24 cellular contexts compared by ENCODE assay signal in the genomic region with DNA sequence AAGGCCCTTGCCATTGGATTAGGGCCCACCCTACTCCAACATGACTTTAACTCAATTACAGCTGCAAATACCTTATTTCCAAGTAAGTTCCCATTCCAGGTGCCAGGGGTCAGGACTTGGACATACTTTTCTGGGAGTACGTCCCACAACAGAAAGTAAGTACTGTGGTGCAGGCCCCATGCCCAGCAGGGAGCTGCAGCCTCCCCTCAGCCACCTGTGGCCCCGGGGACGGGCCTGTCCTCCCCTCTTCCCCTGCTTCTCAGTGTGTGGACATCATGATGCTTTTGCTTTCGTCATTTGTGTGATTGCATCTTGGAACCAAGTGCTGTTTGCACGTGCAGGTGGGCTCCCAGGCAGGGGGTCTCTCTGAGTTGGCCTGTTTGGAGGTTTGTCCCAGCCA. TPM values are rescaled to one million over a fixed set of nuclear protein-coding genes. Genes with fewer than 3 reads are reported as not detected.
DNase-seq lines count a peak whose midpoint lies in the region; ATAC-seq and TF ChIP-seq lines count a peak whose summit lies in the region.
"Had no signal": no experiment of that assay in that cellular context is flagged by ENCODE, and none has a peak within 500 bp of the region (broad histone marks: within the 10 kb centered on the region; RNA-seq: fewer than 3 reads in every experiment).

No MANE protein-coding gene starts in this region.

- in situ Hi-C loops in gastrocnemius medialis (cut with MboI; ENCODE audit: low sequenced_read_pairs in 4 of 4), result no loop called here

- H4K8ac ChIP-seq in neuronal stem cell (ENCODE audit: low read depth, low read length), result no peak overlapping the region

- no peak overlapping the region for H2BK15ac ChIP-seq in neuronal stem cell (ENCODE audit: low read length)

- H3K27ac Mint-ChIP-seq in CD8-positive, alpha-beta T cell, result peak overlapping the region; percentile 55
- peak overlapping the region; percentile 58 for H3K27ac Mint-ChIP-seq in central memory CD8-positive, alpha-beta T cell (ENCODE audit: low read depth)

- peaks cover 26% of the 10 kb centered on the region for H3K79me1 ChIP-seq in neuronal stem cell (ENCODE audit: low read depth, low read length)

- no peak for TF ChIP-seq POLR2A in tibial nerve (IDR thresholded peaks at IDR 0.05)
- no peak for TF ChIP-seq POLR2A in gastrocnemius medialis (IDR thresholded peaks at IDR 0.05)
- TF ChIP-seq POLR2A in stomach (IDR thresholded peaks at IDR 0.05), result no peak

- H3K9me3 Mint-ChIP-seq in CD8-positive, alpha-beta T cell, result no peaks in the 10 kb centered on the region
- no peaks in the 10 kb centered on the region for H3K9me3 Mint-ChIP-seq in central memory CD8-positive, alpha-beta T cell
- H3K9me3 Mint-ChIP-seq: CD4-positive, CD25-positive, alpha-beta regulatory T cell; CD8-positive, alpha-beta memory T cell had no signal

- no peak overlapping the region for H2AFZ ChIP-seq in neuronal stem cell (ENCODE audit: low read length)
- H2AFZ ChIP-seq: GM23248 had no signal

- H3K9me3 ChIP-seq in BLaER1 (no peaks in the 10 kb centered on the region), neuronal stem cell (replicated peaks in 1 of 2; ENCODE audit: control insufficient read depth in 2 of 2, insufficient read depth in 1 of 2, low read depth in 1 of 2, low read length in 2 of 2) (peaks cover 0 to 5% of the 10 kb centered on the region in 2 donors), tibial nerve (no peaks in the 10 kb centered on the region), gastrocnemius medialis (no peaks in the 10 kb centered on the region), stomach (no peaks in the 10 kb centered on the region)
- no peaks in the 10 kb centered on the region for H3K9me3 ChIP-seq in CD8-positive, alpha-beta T cell (ENCODE audit: low read length)
- H3K9me3 ChIP-seq: A549, BE2C had no signal

- H3K4me1 ChIP-seq in BLaER1 (peaks cover 80% of the 10 kb centered on the region), neuronal stem cell (ENCODE audit: control insufficient read depth in 2 of 2, insufficient read depth in 1 of 2, low read depth in 1 of 2, low read length in 2 of 2) (peaks cover 0 to 5% of the 10 kb centered on the region in 2 donors), tibial nerve (peaks cover 0 to 38% (median 4%) of the 10 kb centered on the region in 4 donors), gastrocnemius medialis (peaks cover 6 to 9% of the 10 kb centered on the region in 2 donors), stomach (peaks cover 0 to 35% (median 15%) of the 10 kb centered on the region in 4 donors)
- peaks cover 25% of the 10 kb centered on the region for H3K4me1 ChIP-seq in CD8-positive, alpha-beta T cell (ENCODE audit: insufficient read depth, low read length)
- H3K4me1 ChIP-seq: A549 had no signal

- H3K23ac ChIP-seq in neuronal stem cell (ENCODE audit: low read depth, low read length, poor library complexity), result no peak overlapping the region

- no peaks in the 10 kb centered on the region for H3K27me3 Mint-ChIP-seq in CD8-positive, alpha-beta T cell (ENCODE audit: low read depth)
- H3K27me3 Mint-ChIP-seq in central memory CD8-positive, alpha-beta T cell, result no peaks in the 10 kb centered on the region
- H3K27me3 Mint-ChIP-seq: CD4-positive, CD25-positive, alpha-beta regulatory T cell; CD8-positive, alpha-beta memory T cell had no signal

- H2AK5ac ChIP-seq in neuronal stem cell (ENCODE audit: low read depth, low read length), result no peak overlapping the region

- no peak overlapping the region for H2BK12ac ChIP-seq in neuronal stem cell (ENCODE audit: low read length)

- no peak overlapping the region for H3K27ac ChIP-seq in BLaER1
- no peak overlapping the region for H3K27ac ChIP-seq in CD8-positive, alpha-beta T cell (ENCODE audit: low read depth, low read length)
- no peak overlapping the region for H3K27ac ChIP-seq in neuronal stem cell (replicated peaks; ENCODE audit: low read length)
- no peak overlapping the region for H3K27ac ChIP-seq in tibial nerve
- H3K27ac ChIP-seq in gastrocnemius medialis, result no peak overlapping the region
- H3K27ac ChIP-seq in stomach, result no peak overlapping the region
- H3K27ac ChIP-seq: A549, C4-2B, GM23248 had no signal

- H3K36me3 Mint-ChIP-seq in CD8-positive, alpha-beta T cell, result peaks cover 20% of the 10 kb centered on the region
- no peaks in the 10 kb centered on the region for H3K36me3 Mint-ChIP-seq in central memory CD8-positive, alpha-beta T cell (ENCODE audit: insufficient read depth)

- no CpG with 5 or more reads among the region's 5 CpGs for WGBS in neuronal stem cell (ENCODE audit: extremely low coverage in 2 of 2, insufficient read length in 2 of 2, insufficient replicate concordance in 1 of 2), 2 donors
- WGBS in tibial nerve, 2 donors, result 82 to 94% methylated on average over 5 of the region's 5 CpGs
- WGBS in stomach, 5 donors, result 75 to 88% (median 83%) methylated on average over 5 of the region's 5 CpGs

- H3K4me3 ChIP-seq in BLaER1 (no peak overlapping the region), neuronal stem cell (ENCODE audit: low read length in 2 of 2) (no peak overlapping the region), tibial nerve (no peak overlapping the region), gastrocnemius medialis (no peak overlapping the region), stomach (no peak overlapping the region)
- no peak overlapping the region for H3K4me3 ChIP-seq in CD8-positive, alpha-beta T cell (ENCODE audit: low read depth, low read length)
- H3K4me3 ChIP-seq: A549, GM12878, GM23248 had no signal

- no peak for DNase-seq in CD8-positive, alpha-beta T cell
- DNase-seq in central memory CD8-positive, alpha-beta T cell (ENCODE audit: low spot score in 2 of 2), result no peak
- DNase-seq in neuronal stem cell (ENCODE audit: low spot score), result no peak
- no peak for DNase-seq in tibial nerve (ENCODE audit: low spot score in 2 of 2)
- DNase-seq in gastrocnemius medialis, result no peak
- no peak for DNase-seq in stomach
- DNase-seq in NCI-H1092 (lab: John Stamatoyannopoulos, UW), result no peak
- DNase-seq: 8988T; ACHN; AML-193; BE2C; CD4-positive, CD25-positive, alpha-beta regulatory T cell; CD8-positive, alpha-beta memory T cell; DMS 273 treated with DMSO at 0.1 percent for 48 hours; DMS79; EL; GDM1; GM23248; H7; HCEC 1CT had no signal

- no peak for TF ChIP-seq EP300 in tibial nerve (IDR thresholded peaks at IDR 0.05)
- no peak for TF ChIP-seq EP300 in stomach (IDR thresholded peaks at IDR 0.05)

- peak overlapping the region; percentile 39 for H2BK5ac ChIP-seq in neuronal stem cell (ENCODE audit: low read length)

- H3K4me3 Mint-ChIP-seq in CD8-positive, alpha-beta T cell, result no peak overlapping the region
- H3K4me3 Mint-ChIP-seq in central memory CD8-positive, alpha-beta T cell, result no peak overlapping the region
- H3K4me3 Mint-ChIP-seq: CD4-positive, CD25-positive, alpha-beta regulatory T cell; CD8-positive, alpha-beta memory T cell had no signal

- peak overlapping the region; percentile 23 for H3K4ac ChIP-seq in neuronal stem cell (ENCODE audit: low read length)

- peak overlapping the region; percentile 80 for H3K18ac ChIP-seq in neuronal stem cell (ENCODE audit: low read length)

- peaks cover 98% of the 10 kb centered on the region for H4K20me1 ChIP-seq in BLaER1

- H2BK120ac ChIP-seq in neuronal stem cell (ENCODE audit: low read depth, low read length), result no peak overlapping the region

- no peak for TF ChIP-seq CTCF in CD8-positive, alpha-beta T cell (IDR thresholded peaks at IDR 0.05)
- no peak for TF ChIP-seq CTCF in tibial nerve (IDR thresholded peaks at IDR 0.05)
- TF ChIP-seq CTCF in gastrocnemius medialis (IDR thresholded peaks at IDR 0.05 in 4 of 5, conservative IDR thresholded peaks at IDR 0.05 in 1 of 5), result no peak
- no peak for TF ChIP-seq CTCF in stomach (IDR thresholded peaks at IDR 0.05)

- ATAC-seq in CD8-positive, alpha-beta T cell, result no peak
- ATAC-seq in central memory CD8-positive, alpha-beta T cell (replicated peaks; ENCODE audit: extremely low read depth, poor library complexity, severe bottlenecking), result no peak
- ATAC-seq in gastrocnemius medialis, result no peak
- ATAC-seq: A549, GM12878 had no signal

- H4K91ac ChIP-seq in neuronal stem cell (ENCODE audit: low read depth, low read length, poor library complexity), result no peak overlapping the region

- H3K4me1 Mint-ChIP-seq in CD8-positive, alpha-beta T cell (ENCODE audit: low read depth), result peaks cover 39% of the 10 kb centered on the region
- peaks cover 48% of the 10 kb centered on the region for H3K4me1 Mint-ChIP-seq in central memory CD8-positive, alpha-beta T cell

- intact Hi-C loops in CD8-positive, alpha-beta T cell (cut with DNase I, micrococcal nuclease), result no loop called here
- intact Hi-C loops in gastrocnemius medialis (cut with DNase I; ENCODE audit: low total_unique reads), result no loop called here
- intact Hi-C loops in stomach (cut with DNase I; ENCODE audit: low total_unique reads), result no loop called here

- H3K9ac ChIP-seq in BLaER1 (no peak overlapping the region), neuronal stem cell (ENCODE audit: low read depth, low read length, poor library complexity) (peak overlapping the region; percentile 21)
- H3K9ac ChIP-seq: GM23248 had no signal

- POLR2A ChIA-PET in CD8-positive, alpha-beta T cell (lab: Charles Lee), result no interaction called here

- H3K14ac ChIP-seq in neuronal stem cell (ENCODE audit: low read length), result no peak overlapping the region

- peak overlapping the region; percentile 40 for H3K4me2 ChIP-seq in BLaER1
- H3K4me2 ChIP-seq in neuronal stem cell (ENCODE audit: insufficient read depth, low read length, poor library complexity, severe bottlenecking), result no peak overlapping the region
- H3K4me2 ChIP-seq: A549 had no signal

- H3K36me3 ChIP-seq in BLaER1 (peaks cover 19% of the 10 kb centered on the region; the same call in 1 of the 2 replicates), neuronal stem cell (replicated peaks in 1 of 2; ENCODE audit: control insufficient read depth in 2 of 2, insufficient read depth in 2 of 2, low read length in 2 of 2) (peaks cover 3 to 6% of the 10 kb centered on the region in 2 donors), tibial nerve (peaks cover 0 to 6% (median 0%) of the 10 kb centered on the region in 3 donors), gastrocnemius medialis (no peaks in the 10 kb centered on the region), stomach (peaks cover 0 to 9% (median 0%) of the 10 kb centered on the region in 4 donors)
- H3K36me3 ChIP-seq in CD8-positive, alpha-beta T cell (ENCODE audit: insufficient read depth, low read length), result no peaks in the 10 kb centered on the region
- H3K36me3 ChIP-seq: BE2C had no signal

- CTCF ChIA-PET in CD8-positive, alpha-beta T cell (lab: Charles Lee), result no interaction called here

- no peaks in the 10 kb centered on the region for H3K27me3 ChIP-seq in BLaER1
- H3K27me3 ChIP-seq in CD8-positive, alpha-beta T cell (ENCODE audit: insufficient read depth, low read length), result no peaks in the 10 kb centered on the region
- no peaks in the 10 kb centered on the region for H3K27me3 ChIP-seq in neuronal stem cell (ENCODE audit: control insufficient read depth in 3 of 3, insufficient read depth in 3 of 3, low read depth in 1 of 3, low read length in 3 of 3)
- H3K27me3 ChIP-seq in tibial nerve, result no peaks in the 10 kb centered on the region
- no peaks in the 10 kb centered on the region for H3K27me3 ChIP-seq in gastrocnemius medialis
- H3K27me3 ChIP-seq in stomach, result no peaks in the 10 kb centered on the region
- H3K27me3 ChIP-seq: BE2C had no signal

RNA-seq across cellular contexts. Expression of a gene that starts 31.9 kb away (rescaled TPM):
- 1 to 10 TPM; 7.1 to 7.5 TPM for total RNA-seq in CD8-positive, alpha-beta T cell
- polyA plus RNA-seq in neuronal stem cell (2013, experiment 1 of 2), result 17.4 TPM
- polyA plus RNA-seq in neuronal stem cell (2013, experiment 2 of 2), result 17.8 TPM
- total RNA-seq in tibial nerve, result 1 to 10 TPM; 4.0 to 7.8 (median 6.7) TPM
- total RNA-seq in gastrocnemius medialis, result 1 to 10 TPM; 2.8 to 8.8 (median 3.7) TPM
- total RNA-seq in stomach, result 10 to 100 TPM in 1 of 5 donors, 1 to 10 TPM in 3, not detected in 1; 4.2 to 28.0 (median 4.7) TPM
- polyA plus RNA-seq in stomach, result 1 to 10 TPM; 4.6 to 8.4 (median 4.6) TPM
